Comparison of ENCODE assay signal across 9 cellular contexts in the genomic region with DNA sequence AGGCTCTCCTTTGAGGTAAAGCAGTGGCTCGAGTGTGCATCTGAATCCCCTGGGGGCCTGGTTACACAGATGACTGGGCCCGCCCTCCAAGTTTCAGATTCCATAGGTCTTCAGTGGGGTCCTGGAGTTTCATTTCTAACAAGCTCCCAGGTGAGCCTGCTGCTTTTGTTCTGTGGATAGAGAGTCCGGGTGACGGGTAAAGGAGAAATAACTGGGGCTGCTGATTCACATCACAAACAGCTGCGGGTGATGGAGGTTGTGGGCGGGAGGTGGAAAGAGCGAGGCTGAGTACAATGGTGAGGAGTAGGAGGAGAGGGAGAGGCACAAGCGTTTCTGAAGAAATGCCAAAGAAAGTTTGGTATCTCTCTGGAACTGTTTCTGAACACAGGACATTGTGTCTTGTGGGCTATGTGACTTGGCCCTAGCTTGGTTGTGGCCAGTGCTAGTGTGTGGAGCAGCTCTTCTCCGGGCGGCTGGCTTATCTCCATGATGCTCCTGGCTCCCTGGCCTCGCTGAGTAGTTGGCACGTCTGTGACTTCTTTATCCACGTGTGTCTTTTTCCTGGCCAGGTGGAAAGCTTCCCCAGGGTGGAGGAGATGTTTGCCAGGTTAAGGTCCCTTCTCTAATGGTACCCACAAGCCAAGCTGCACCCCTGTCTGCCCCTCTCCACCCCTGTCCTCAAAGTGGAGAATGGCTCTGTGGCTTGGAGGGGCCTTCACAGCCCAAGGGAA.
DNase-seq lines count a peak whose midpoint lies in the region; ATAC-seq and TF ChIP-seq lines count a peak whose summit lies in the region.
"Had no signal": no experiment of that assay in that cellular context is flagged by ENCODE, and none has a peak within 500 bp of the region (broad histone marks: within the 10 kb centered on the region; RNA-seq: fewer than 3 reads in every experiment).

No MANE protein-coding gene starts in this region.

- DNase-seq in T-helper 17 cell = no peak
- peak; percentile 66 for DNase-seq in fibroblast of pulmonary artery (ENCODE audit: low read depth)
- DNase-seq in stimulated activated CD4-positive, alpha-beta T cell treated with anti-CD3 and anti-CD28 coated beads, Interleukin-2, amount 100 ng/mL, for 48 hours = peak; percentile 46 to 55
- no peak for DNase-seq in NCI-H1694 (lab: John Stamatoyannopoulos, UW)
- DNase-seq: activated B cell treated with CpG ODN at 0.5 μM for 24 hours had no signal

- H3K27me3 Mint-ChIP-seq in T-helper 17 cell = no peaks in the 10 kb centered on the region
- H3K27me3 Mint-ChIP-seq: activated B cell treated with CpG ODN at 0.5 μM for 24 hours had no signal

- TF ChIP-seq CTCF in HEK293 (tag by site-specific recombination; IDR thresholded peaks at IDR 0.05) (no peak), fibroblast of pulmonary artery (IDR thresholded peaks at IDR 0.05; ENCODE audit: low read length, missing control alignments) (no peak)

- POLR2A ChIA-PET in HEK293 (lab: Yijun Ruan, JAX) = no interaction called here

- peak overlapping the region; percentile 77 for H3K27ac Mint-ChIP-seq in T-helper 17 cell
- H3K27ac Mint-ChIP-seq: activated B cell treated with CpG ODN at 0.5 μM for 24 hours; dendritic cell treated with granulocyte-macrophage colony-stimulating factor and Interleukin-4, amounts not matched to agents 40 ng/mL and 50 ng/mL, for 4 days had no signal

- ATAC-seq in T-helper 17 cell (no peak), HG02642 (IDR thresholded peaks at IDR 0.05; ENCODE audit: poor library complexity, unreplicated experiment) (no peak), GM19351 (IDR thresholded peaks at IDR 0.05; ENCODE audit: unreplicated experiment) (no peak)

- no peak overlapping the region for H3K4me3 Mint-ChIP-seq in T-helper 17 cell
- H3K4me3 Mint-ChIP-seq: activated B cell treated with CpG ODN at 0.5 μM for 24 hours; dendritic cell treated with granulocyte-macrophage colony-stimulating factor and Interleukin-4, amounts not matched to agents 40 ng/mL and 50 ng/mL, for 4 days had no signal

- no peak overlapping the region for H3K27ac ChIP-seq in HEK293 (ENCODE audit: extremely low read depth, low read depth, low read length)

- H3K36me3 ChIP-seq in HEK293 (ENCODE audit: control insufficient read depth in 2 of 2, insufficient read depth in 1 of 2, low read length in 2 of 2) = no peaks in the 10 kb centered on the region

- CTCF ChIA-PET in HEK293 (lab: Yijun Ruan, JAX) = interaction anchor here (0.6 to 5.2 kb wide), 10 partner anchors 135 to 831 kb away, joined by 3 to 98 read pairs (median 4); no protein-coding TSS in a partner anchor

- no peaks in the 10 kb centered on the region for H3K4me1 ChIP-seq in HEK293 (ENCODE audit: control insufficient read depth, insufficient read depth, low read length)

- H3K9me3 ChIP-seq in HEK293 (ENCODE audit: control insufficient read depth, insufficient read depth, low read depth, low read length) = no peaks in the 10 kb centered on the region
- no peaks in the 10 kb centered on the region for H3K9me3 ChIP-seq in T-helper 17 cell (ENCODE audit: control insufficient read depth, low read length, poor library complexity, severe bottlenecking)

- H3K4me3 ChIP-seq in HEK293 (ENCODE audit: low read depth, low read length) = no peak overlapping the region
- no peak overlapping the region for H3K4me3 ChIP-seq in fibroblast of pulmonary artery (replicated peaks; ENCODE audit: low read depth, low read length)

- H3K4me1 Mint-ChIP-seq in T-helper 17 cell = peaks cover 13% of the 10 kb centered on the region

- no peaks in the 10 kb centered on the region for H3K36me3 Mint-ChIP-seq in T-helper 17 cell (ENCODE audit: low read depth)

TF ChIP-seq in HEK293, 187 proteins besides CTCF, POLR2A, EP300 and RAD21:
- TF ChIP-seq ZFHX2 (tag by site-specific recombination; conservative IDR thresholded peaks at IDR 0.05) (peak; percentile 87), EGR2 (tag by site-specific recombination; IDR thresholded peaks at IDR 0.05; ENCODE audit: low read depth) (peak; percentile 87), GLIS1 (tag by site-specific recombination; IDR thresholded peaks at IDR 0.05) (0 out of 2 replicates have a peak, but pooled peaks have one; percentile 15), ZNF274 (IDR thresholded peaks at IDR 0.05; ENCODE audit: low read length) (no peak), ZNF274 (tag by site-specific recombination; IDR thresholded peaks at IDR 0.05; ENCODE audit: borderline replicate concordance) (no peak)
TF ChIP-seq in HEK293: peak in this region for 3.

Comparison
In these comparisons a context has a peak if more than half of its experiments do, and no peak if none do; other contexts are left out.
1. DNase-seq: peak in fibroblast of pulmonary artery (single experiment) and stimulated activated CD4-positive, alpha-beta T cell treated with anti-CD3 and anti-CD28 coated beads, Interleukin-2, amount 100 ng/mL, for 48 hours (2 of 2); none in T-helper 17 cell (0 of 3) and NCI-H1694 (single experiment).